Comparison of ENCODE assay signal across 10 cellular contexts in the genomic region with DNA sequence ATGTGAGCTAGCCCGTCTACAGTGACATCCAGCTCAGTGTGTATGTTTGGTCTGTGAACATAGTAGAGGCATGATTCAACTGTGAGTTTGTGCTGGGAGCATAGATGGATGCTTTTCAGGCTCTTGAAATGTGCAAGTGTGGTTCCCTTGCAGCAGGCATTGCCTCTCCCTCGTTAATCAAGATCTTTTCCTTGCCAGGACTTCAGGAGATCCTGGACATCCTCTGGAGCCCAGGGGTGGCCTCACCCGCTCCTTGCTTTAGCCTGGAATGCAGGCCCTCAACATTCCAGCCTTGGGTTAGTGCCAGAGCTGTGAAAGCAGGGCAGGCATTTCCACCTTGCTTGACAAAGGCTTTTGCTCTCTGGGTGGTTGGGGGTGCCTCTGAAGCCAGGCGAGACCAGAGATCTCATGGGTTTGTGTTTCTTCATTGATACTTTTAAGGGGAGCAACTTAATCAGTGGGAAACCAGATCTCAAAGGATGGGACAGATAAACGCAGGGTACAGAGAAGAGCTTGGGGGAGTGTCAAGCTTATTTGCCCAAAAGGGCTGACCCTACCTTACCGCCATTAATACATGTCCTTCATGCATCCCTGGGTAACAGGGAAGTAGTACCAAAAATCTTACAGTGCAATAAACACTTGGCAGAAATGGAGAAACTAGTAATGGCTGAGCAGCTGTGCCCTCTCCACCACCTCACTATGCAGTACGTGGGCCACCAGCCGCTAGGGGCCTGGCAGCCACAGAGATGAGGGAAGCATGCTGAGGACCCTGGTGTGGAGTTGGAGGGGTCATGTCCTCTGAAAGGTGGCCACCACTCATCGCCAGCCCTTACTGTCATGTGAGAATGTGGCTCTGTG.
DNase-seq lines count a peak whose midpoint lies in the region; ATAC-seq and TF ChIP-seq lines count a peak whose summit lies in the region.
"Had no signal": no experiment of that assay in that cellular context is flagged by ENCODE, and none has a peak within 500 bp of the region (broad histone marks: within the 10 kb centered on the region; RNA-seq: fewer than 3 reads in every experiment).

No MANE protein-coding gene starts in this region.

- H3K4me2 ChIP-seq in SK-N-SH: peak overlapping the region; percentile 65
- H3K4me2 ChIP-seq in hepatocyte: peak overlapping the region; percentile 4

- H2AFZ ChIP-seq in SK-N-SH (ENCODE audit: low read depth): no peak overlapping the region
- H2AFZ ChIP-seq in hepatocyte: no peak overlapping the region

- H3K27ac Mint-ChIP-seq in activated T-cell treated with anti-CD3 and anti-CD28 coated beads, Interleukin-2, amount 50 U/mL, for 24 hours: peak overlapping the region; percentile 19
- peak overlapping the region; percentile 69 for H3K27ac Mint-ChIP-seq in stimulated activated naive B cell treated with anti-CD40 and anti-IgM and Interleukin-4, amounts not matched to agents 10 μg/mL and 1 μg/mL and 100 μg/mL, for 72 hours

- H3K36me3 Mint-ChIP-seq in activated T-cell treated with anti-CD3 and anti-CD28 coated beads, Interleukin-2, amount 50 U/mL, for 24 hours (ENCODE audit: low read depth): peaks cover 22% of the 10 kb centered on the region
- peaks cover 0 to 3% of the 10 kb centered on the region in 2 donors for H3K36me3 Mint-ChIP-seq in stimulated activated naive B cell treated with anti-CD40 and anti-IgM and Interleukin-4, amounts not matched to agents 10 μg/mL and 1 μg/mL and 100 μg/mL, for 72 hours

- H4K20me1 ChIP-seq in SK-N-SH (ENCODE audit: insufficient read depth) (peaks cover 14% of the 10 kb centered on the region), hepatocyte (ENCODE audit: insufficient read depth, poor library complexity, severe bottlenecking) (no peaks in the 10 kb centered on the region)

- POLR2A ChIA-PET in SK-N-SH (lab: Yijun Ruan, JAX): no interaction called here

- H3K36me3 ChIP-seq in SK-N-SH (replicated peaks in 1 of 2; ENCODE audit: control insufficient read depth in 1 of 2, insufficient read depth in 2 of 2, low read length in 1 of 2): no peaks in the 10 kb centered on the region
- no peaks in the 10 kb centered on the region for H3K36me3 ChIP-seq in hepatocyte (replicated peaks; ENCODE audit: insufficient read depth, low read depth)
- H3K36me3 ChIP-seq: HAP-1 had no signal

- H3K27me3 ChIP-seq in SK-N-SH (ENCODE audit: insufficient read depth): no peaks in the 10 kb centered on the region
- no peaks in the 10 kb centered on the region for H3K27me3 ChIP-seq in hepatocyte

- H3K9me3 Mint-ChIP-seq in activated T-cell treated with anti-CD3 and anti-CD28 coated beads, Interleukin-2, amount 50 U/mL, for 24 hours: no peaks in the 10 kb centered on the region
- H3K9me3 Mint-ChIP-seq in stimulated activated naive B cell treated with anti-CD40 and anti-IgM and Interleukin-4, amounts not matched to agents 10 μg/mL and 1 μg/mL and 100 μg/mL, for 72 hours: no peaks in the 10 kb centered on the region

- CTCF ChIA-PET in SK-N-SH (lab: Yijun Ruan, JAX): no interaction called here

- ATAC-seq in stimulated activated naive B cell treated with anti-CD40 and anti-IgM and Interleukin-4, amounts not matched to agents 10 μg/mL and 1 μg/mL and 100 μg/mL, for 72 hours (replicated peaks): peak; percentile 12 to 23

- TF ChIP-seq POLR2A in lower leg skin (IDR thresholded peaks at IDR 0.05): no peak

- H3K27me3 Mint-ChIP-seq in activated T-cell treated with anti-CD3 and anti-CD28 coated beads, Interleukin-2, amount 50 U/mL, for 24 hours: no peaks in the 10 kb centered on the region
- H3K27me3 Mint-ChIP-seq in stimulated activated naive B cell treated with anti-CD40 and anti-IgM and Interleukin-4, amounts not matched to agents 10 μg/mL and 1 μg/mL and 100 μg/mL, for 72 hours: no peaks in the 10 kb centered on the region

- intact Hi-C loops in lower leg skin (cut with DNase I; ENCODE audit: low total_unique reads): no loop called here

- H3K4me3 ChIP-seq in SK-N-SH (ENCODE audit: low read depth in 2 of 2, low read length in 1 of 2) (no peak overlapping the region), hepatocyte (no peak overlapping the region), lower leg skin (ENCODE audit: low read depth, poor library complexity, severe bottlenecking) (no peak overlapping the region)
- H3K4me3 ChIP-seq: HAP-1 had no signal

- no peak for DNase-seq in activated T-cell treated with anti-CD3 and anti-CD28 coated beads, Interleukin-2, amount 50 U/mL, for 24 hours
- no peak for DNase-seq in activated T-cell treated with anti-CD3 and anti-CD28 coated beads, Interleukin-2, amount 50 U/mL, for 48 hours
- DNase-seq in SK-N-SH (no peak), hepatocyte (ENCODE audit: low spot score) (peak; percentile 61), lower leg skin (ENCODE audit: low spot score in 2 of 2) (no peak), cerebellar nuclear complex (lab: John Stamatoyannopoulos, UW) (no peak), NCI-H510A treated with DMSO at 0.1 percent for 48 hours (lab: John Stamatoyannopoulos, UW) (no peak)
- DNase-seq in stimulated activated naive B cell treated with anti-CD40 and anti-IgM and Interleukin-4, amounts not matched to agents 10 μg/mL and 1 μg/mL and 100 μg/mL, for 72 hours: no peak
- DNase-seq: NCI-H2081 had no signal

- H3K79me2 ChIP-seq in SK-N-SH (ENCODE audit: insufficient read depth) (peaks cover 74% of the 10 kb centered on the region), hepatocyte (peaks cover 55% of the 10 kb centered on the region)

- peaks cover 12% of the 10 kb centered on the region in 2 experiments; a peak in 2 of 4 replicates for H3K4me1 ChIP-seq in SK-N-SH (ENCODE audit: control insufficient read depth in 1 of 2, insufficient read depth in 2 of 2, low read depth in 1 of 2, low read length in 1 of 2)
- H3K4me1 ChIP-seq in hepatocyte (ENCODE audit: insufficient read depth): peaks cover 34% of the 10 kb centered on the region

- WGBS in SK-N-SH (ENCODE audit: low lambda C conversion rate): 85% methylated on average over 6 of the region's 9 CpGs
- WGBS in hepatocyte (ENCODE audit: low lambda C conversion rate, missing lambda C conversion rate): 81% methylated on average over 9 of the region's 9 CpGs
- 71 to 77% methylated on average over 9 of the region's 9 CpGs for WGBS in lower leg skin, 2 donors

- TF ChIP-seq EP300 in SK-N-SH (IDR thresholded peaks at IDR 0.05; ENCODE audit: borderline replicate concordance in 1 of 2, low read depth in 1 of 2, low read length in 1 of 2): no peak

- no peak for TF ChIP-seq CTCF in SK-N-SH (IDR thresholded peaks at IDR 0.05)
- no peak for TF ChIP-seq CTCF in hepatocyte (IDR thresholded peaks at IDR 0.05; ENCODE audit: poor library complexity)
- no peak for TF ChIP-seq CTCF in lower leg skin (IDR thresholded peaks at IDR 0.05)

- H3K4me1 Mint-ChIP-seq in activated T-cell treated with anti-CD3 and anti-CD28 coated beads, Interleukin-2, amount 50 U/mL, for 24 hours (ENCODE audit: low read depth): peaks cover 85% of the 10 kb centered on the region
- H3K4me1 Mint-ChIP-seq in stimulated activated naive B cell treated with anti-CD40 and anti-IgM and Interleukin-4, amounts not matched to agents 10 μg/mL and 1 μg/mL and 100 μg/mL, for 72 hours: peaks cover 48 to 84% of the 10 kb centered on the region in 2 donors

- TF ChIP-seq RAD21 in SK-N-SH (IDR thresholded peaks at IDR 0.05; ENCODE audit: low read length): no peak

- H3K9me2 ChIP-seq in SK-N-SH (no peaks in the 10 kb centered on the region), hepatocyte (replicated peaks; ENCODE audit: insufficient read depth) (no peaks in the 10 kb centered on the region)

- H3K9me3 ChIP-seq in SK-N-SH (no peaks in the 10 kb centered on the region), hepatocyte (ENCODE audit: low read depth) (no peaks in the 10 kb centered on the region)
- H3K9me3 ChIP-seq: HAP-1 had no signal

- no peak overlapping the region for H3K4me3 Mint-ChIP-seq in activated T-cell treated with anti-CD3 and anti-CD28 coated beads, Interleukin-2, amount 50 U/mL, for 24 hours
- no peak overlapping the region for H3K4me3 Mint-ChIP-seq in stimulated activated naive B cell treated with anti-CD40 and anti-IgM and Interleukin-4, amounts not matched to agents 10 μg/mL and 1 μg/mL and 100 μg/mL, for 72 hours

- no peak overlapping the region for H3K9ac ChIP-seq in SK-N-SH

- H3F3A ChIP-seq in SK-N-SH (replicated peaks; ENCODE audit: insufficient read depth): peaks cover 13% of the 10 kb centered on the region

- peak overlapping the region; percentile 11 to 27; a peak in 3 of 4 replicates for H3K27ac ChIP-seq in SK-N-SH (ENCODE audit: low read depth in 2 of 2, low read length in 1 of 2)
- peak overlapping the region; percentile 73 for H3K27ac ChIP-seq in hepatocyte

TF ChIP-seq in SK-N-SH, 30 proteins besides CTCF, POLR2A, EP300 and RAD21:
- TF ChIP-seq TEAD4 (IDR thresholded peaks at IDR 0.05; ENCODE audit: borderline replicate concordance, insufficient read depth): peak; percentile 45; the same call in 1 of the 2 replicates
- TF ChIP-seq RFX5 (IDR thresholded peaks at IDR 0.05; ENCODE audit: low read length): no peak
- TF ChIP-seq NFIC (IDR thresholded peaks at IDR 0.05; ENCODE audit: borderline replicate concordance): peak; percentile 60
- peak; percentile 29; the same call in 1 of the 2 replicates for TF ChIP-seq TCF12 (IDR thresholded peaks at IDR 0.05)
- TF ChIP-seq USF2 (IDR thresholded peaks at IDR 0.05; ENCODE audit: borderline replicate concordance, low read depth, low read length): no peak
- TF ChIP-seq PBX3 (IDR thresholded peaks at IDR 0.05): 0 out of 2 replicates have a peak, but pooled peaks have one; percentile 9
